22 cellular contexts compared by ENCODE assay signal in genomic region chr1:214499732-214500131, GRCh38. TPM values are rescaled to one million over a fixed set of nuclear protein-coding genes. Genes with fewer than 3 reads are reported as not detected.
"Had no signal": no experiment of that assay in that cellular context is flagged by ENCODE, and none has a peak within 500 bp of the region (broad histone marks: within the 10 kb centered on the region; RNA-seq: fewer than 3 reads in every experiment).

No MANE protein-coding gene starts in this region.

- ATAC-seq: activated CD4-positive, alpha-beta T cell treated with anti-CD3 and anti-CD28 coated beads for 36 hours; body of pancreas; left cardiac atrium; natural killer cell; right cardiac atrium had no signal

- H3K27ac ChIP-seq: adrenal gland, body of pancreas, spleen, upper lobe of left lung, vagina had no signal

- H3K36me3 ChIP-seq: adrenal gland, neural progenitor cell, spleen, upper lobe of left lung, vagina had no signal

- H3K9ac ChIP-seq: neural progenitor cell had no signal

- H2AFZ ChIP-seq: neural progenitor cell had no signal

- H3K9me3 ChIP-seq: adrenal gland, body of pancreas, spleen, upper lobe of left lung, vagina had no signal

- DNase-seq: activated B cell treated with CpG ODN at 0.5 μM for 24 hours; activated CD4-positive, alpha-beta T cell treated with anti-CD3 and anti-CD28 coated beads for 36 hours; activated effector memory CD4-positive, alpha-beta T cell treated with anti-CD3 and anti-CD28 coated beads, Interleukin-2, amount 50 U/mL, for 16 hours; activated naive CD4-positive, alpha-beta T cell treated with anti-CD3 and anti-CD28 coated beads for 36 hours; activated naive CD8-positive, alpha-beta T cell treated with anti-CD3 and anti-CD28 coated beads for 36 hours; adrenal gland; aorta; body of pancreas; effector CD8-positive, alpha-beta T cell; erythroblast; head of caudate nucleus; hippocampal formation; left cardiac atrium; natural killer cell; occipital lobe; right cardiac atrium; spleen; stimulated activated naive CD4-positive, alpha-beta T cell treated with Interleukin-2 at 50 U/mL for 16 hours; T-helper 1 cell; upper lobe of left lung had no signal

- H3K4me3 ChIP-seq: adrenal gland, body of pancreas, neural progenitor cell, spleen, upper lobe of left lung, vagina had no signal

- H3K27me3 ChIP-seq: adrenal gland, body of pancreas, neural progenitor cell, spleen, upper lobe of left lung, vagina had no signal

RNA-seq across cellular contexts. Expression of gene PTPN14, which starts 51.7 kb away (rescaled TPM):
- total RNA-seq: activated B cell treated with CpG ODN at 0.5 μM for 24 hours had no signal
